In genomic region chr6:168884050-168884645, GRCh38 we compare ENCODE assay signal across 9 cellular contexts.
DNase-seq lines count a peak whose midpoint lies in the region; ATAC-seq, FAIRE-seq and TF ChIP-seq lines count a peak whose summit lies in the region.
"Had no signal": no experiment of that assay in that cellular context is flagged by ENCODE, and none has a peak within 500 bp of the region (broad histone marks: within the 10 kb centered on the region; RNA-seq: fewer than 3 reads in every experiment).

No MANE protein-coding gene starts in this region.

- no peak overlapping the region for H3K27ac ChIP-seq in astrocyte (ENCODE audit: low read depth, low read length)

- no peaks in the 10 kb centered on the region for H3K79me2 ChIP-seq in astrocyte (ENCODE audit: insufficient read depth, low read length)

- no peaks in the 10 kb centered on the region for H4K20me1 ChIP-seq in astrocyte (ENCODE audit: insufficient read depth, low read length)

- H3K27ac Mint-ChIP-seq in astrocyte (ENCODE audit: unreplicated experiment) (no peak overlapping the region), nephron (peak overlapping the region in 1 of 3 experiments; percentile 35), endothelial cell (ENCODE audit: unreplicated experiment) (no peak overlapping the region)

- H3K9me3 Mint-ChIP-seq in astrocyte (ENCODE audit: unreplicated experiment) (no peaks in the 10 kb centered on the region), nephron (no peaks in the 10 kb centered on the region), endothelial cell (ENCODE audit: unreplicated experiment) (no peaks in the 10 kb centered on the region)

- H3K27me3 Mint-ChIP-seq in astrocyte (ENCODE audit: low read depth, unreplicated experiment) (peaks cover 44% of the 10 kb centered on the region), nephron (ENCODE audit: low read depth) (peaks cover 50% of the 10 kb centered on the region), endothelial cell (ENCODE audit: unreplicated experiment) (peaks cover 9% of the 10 kb centered on the region)

- DNase-seq in astrocyte (ENCODE audit: low read depth) (no peak), endothelial cell (ENCODE audit: low spot score) (no peak)
- no peak for DNase-seq in effector CD4-positive, alpha-beta T cell
- DNase-seq in stimulated activated CD4-positive, alpha-beta T cell treated with anti-CD3 and anti-CD28 coated beads, Interleukin-12 subunit alpha, Interleukin-12 subunit beta, amount 100 ng/mL, for 4 hours, result no peak

- H3K4me3 ChIP-seq in astrocyte (ENCODE audit: insufficient read depth, low read depth, low read length), result no peak overlapping the region

- no peaks in the 10 kb centered on the region for H3K36me3 Mint-ChIP-seq in astrocyte (ENCODE audit: low read depth, unreplicated experiment)
- H3K36me3 Mint-ChIP-seq in nephron (ENCODE audit: low read depth), result no peaks in the 10 kb centered on the region
- H3K36me3 Mint-ChIP-seq in endothelial cell (ENCODE audit: low read depth, unreplicated experiment), result no peaks in the 10 kb centered on the region

- H3K4me1 ChIP-seq in astrocyte (ENCODE audit: insufficient read depth, low read length), result no peaks in the 10 kb centered on the region

- TF ChIP-seq CTCF in astrocyte (IDR thresholded peaks at IDR 0.05; ENCODE audit: insufficient read depth, low read depth, low read length) (no peak), nephron (IDR thresholded peaks at IDR 0.05; ENCODE audit: unreplicated experiment in 3 of 3) (no peak), endothelial cell (IDR thresholded peaks at IDR 0.05; ENCODE audit: unreplicated experiment) (no peak)

- H2AFZ ChIP-seq in astrocyte (ENCODE audit: low read depth, low read length), result peak overlapping the region; percentile 27

- H3K27me3 ChIP-seq in astrocyte (ENCODE audit: insufficient read depth, low read length), result no peaks in the 10 kb centered on the region

- no peak overlapping the region for H3K9ac ChIP-seq in astrocyte (ENCODE audit: low read length)

- H3K4me2 ChIP-seq in astrocyte (ENCODE audit: low read length), result peak overlapping the region; percentile 40

- no peaks in the 10 kb centered on the region for H3K36me3 ChIP-seq in astrocyte (ENCODE audit: insufficient read depth, low read length)

- H3K9me3 ChIP-seq in astrocyte (ENCODE audit: insufficient read depth, low read depth, low read length), result no peaks in the 10 kb centered on the region

- H3K4me1 Mint-ChIP-seq in astrocyte (ENCODE audit: low read depth, unreplicated experiment) (no peaks in the 10 kb centered on the region), nephron (peaks cover 9% of the 10 kb centered on the region), endothelial cell (ENCODE audit: unreplicated experiment) (peaks cover 6% of the 10 kb centered on the region)

- no peak for FAIRE-seq in astrocyte (lab: Jason Lieb, UNC)
- FAIRE-seq: GM12891 had no signal

- no peak overlapping the region for H3K4me3 Mint-ChIP-seq in astrocyte (ENCODE audit: unreplicated experiment)
- H3K4me3 Mint-ChIP-seq in nephron, result peak overlapping the region in 2 of 3 experiments; percentile 9 to 30
- H3K4me3 Mint-ChIP-seq in endothelial cell (ENCODE audit: unreplicated experiment), result no peak overlapping the region

- ATAC-seq in GM18868 (IDR thresholded peaks at IDR 0.05; ENCODE audit: unreplicated experiment) (peak; percentile 18), HG03095 (IDR thresholded peaks at IDR 0.05; ENCODE audit: unreplicated experiment) (peak; percentile 23), HG03520 (IDR thresholded peaks at IDR 0.05; ENCODE audit: unreplicated experiment) (no peak)

Comparison
In these comparisons a context has a peak if more than half of its experiments do, and no peak if none do; other contexts are left out.
1. H3K4me3 Mint-ChIP-seq: peak in nephron (2 of 3); none in astrocyte (single experiment) and endothelial cell (single experiment).